7 cellular contexts compared by ENCODE assay signal in genomic region chr2:71446505-71446904, GRCh38. TPM values are rescaled to one million over a fixed set of nuclear protein-coding genes. Genes with fewer than 3 reads are reported as not detected.
"Had no signal": no experiment of that assay in that cellular context is flagged by ENCODE, and none has a peak within 500 bp of the region (broad histone marks: within the 10 kb centered on the region; RNA-seq: fewer than 3 reads in every experiment).

No MANE protein-coding gene starts in this region.

- H3K4me3 ChIP-seq: K562 had no signal

- ATAC-seq: K562 had no signal

- DNase-seq: IMR-90, KBM-7, KG1 had no signal

- H3K27ac ChIP-seq: HL-60, KMS-11 had no signal

RNA-seq across cellular contexts. Expression of gene DYSF, which starts 6.9 kb away (rescaled TPM):
- total RNA-seq: HT-29 had no signal
